In genomic region chr5:155485344-155485743, GRCh38 we compare ENCODE assay signal across 22 cellular contexts.
"Had no signal": no experiment of that assay in that cellular context is flagged by ENCODE, and none has a peak within 500 bp of the region (broad histone marks: within the 10 kb centered on the region; RNA-seq: fewer than 3 reads in every experiment).

No MANE protein-coding gene starts in this region.

- ATAC-seq: gastrocnemius medialis; left ventricle myocardium superior; natural killer cell; stimulated activated naive B cell treated with anti-CD40 and anti-IgM and Interleukin-4, amounts not matched to agents 10 μg/mL and 1 μg/mL and 100 μg/mL, for 72 hours had no signal

- H3K36me3 ChIP-seq: gastrocnemius medialis, tibial artery, vagina had no signal

- H3K27ac Mint-ChIP-seq: activated B cell treated with CpG ODN at 0.5 μM for 24 hours; activated CD4-positive, alpha-beta T cell treated with anti-CD3 and anti-CD28 coated beads, Interleukin-2, amount 10 ng/mL, durations not matched to agents 7 days and 5 days; activated T-helper 1 cell treated with anti-CD3 and anti-CD28 coated beads, Interleukin-12 subunit alpha, Interleukin-12 subunit beta, Interleukin-2, Interleukin-4 antibody, amounts not matched to agents 30 ng/mL and 10 ng/mL and 1 ng/mL, durations not matched to agents 14 hours and 24 hours and 36 hours; dendritic cell treated with granulocyte-macrophage colony-stimulating factor and Interleukin-4, amounts not matched to agents 40 ng/mL and 50 ng/mL, for 4 days; memory B cell; natural killer cell; stimulated activated naive B cell treated with anti-CD40 and anti-IgM and Interleukin-4, amounts not matched to agents 10 μg/mL and 1 μg/mL and 100 μg/mL, for 72 hours had no signal

- DNase-seq: activated B cell treated with CpG ODN at 0.5 μM for 24 hours; activated CD4-positive, alpha-beta T cell treated with anti-CD3 and anti-CD28 coated beads, Interleukin-2, amount 10 ng/mL, durations not matched to agents 7 days and 5 days; activated CD8-positive, alpha-beta memory T cell treated with anti-CD3 and anti-CD28 coated beads, Interleukin-2, amount 50 U/mL, for 48 hours; activated naive CD4-positive, alpha-beta T cell; anterior cingulate cortex; effector memory CD4-positive, alpha-beta T cell; gastrocnemius medialis; left ventricle myocardium superior; natural killer cell; retina; stimulated activated CD4-positive, alpha-beta T cell treated with anti-CD3 and anti-CD28 coated beads, Interleukin-15, amount 100 ng/mL, for 24 hours; stimulated activated CD4-positive, alpha-beta T cell treated with anti-CD3 and anti-CD28 coated beads, Interleukin-4, amount 100 ng/mL, for 1 hour; stimulated activated naive B cell treated with anti-CD40 and anti-IgM and Interleukin-4, amounts not matched to agents 10 μg/mL and 1 μg/mL and 100 μg/mL, for 72 hours; T-helper 2 cell; tibial artery had no signal

- H3K27me3 Mint-ChIP-seq: activated CD4-positive, alpha-beta T cell treated with anti-CD3 and anti-CD28 coated beads, Interleukin-2, amount 10 ng/mL, durations not matched to agents 7 days and 5 days; dendritic cell treated with granulocyte-macrophage colony-stimulating factor and Interleukin-4, amounts not matched to agents 40 ng/mL and 50 ng/mL, for 4 days had no signal

- H3K27ac ChIP-seq: gastrocnemius medialis, tibial artery, vagina had no signal

- FAIRE-seq: bronchial epithelial cell, keratinocyte, TTC549 had no signal

- H3K9me3 ChIP-seq: gastrocnemius medialis, tibial artery, vagina had no signal

- H3K4me1 ChIP-seq: gastrocnemius medialis, tibial artery, vagina had no signal

- H3K36me3 Mint-ChIP-seq: memory B cell; natural killer cell; stimulated activated naive B cell treated with anti-CD40 and anti-IgM and Interleukin-4, amounts not matched to agents 10 μg/mL and 1 μg/mL and 100 μg/mL, for 72 hours had no signal

- H3K9me3 Mint-ChIP-seq: activated B cell treated with CpG ODN at 0.5 μM for 24 hours; activated CD4-positive, alpha-beta T cell treated with anti-CD3 and anti-CD28 coated beads, Interleukin-2, amount 10 ng/mL, durations not matched to agents 7 days and 5 days; activated T-helper 1 cell treated with anti-CD3 and anti-CD28 coated beads, Interleukin-12 subunit alpha, Interleukin-12 subunit beta, Interleukin-2, Interleukin-4 antibody, amounts not matched to agents 30 ng/mL and 10 ng/mL and 1 ng/mL, durations not matched to agents 14 hours and 24 hours and 36 hours had no signal

- H3K4me3 ChIP-seq: gastrocnemius medialis, tibial artery, vagina had no signal

- H3K27me3 ChIP-seq: gastrocnemius medialis, tibial artery, vagina had no signal

- H3K4me3 Mint-ChIP-seq: activated B cell treated with CpG ODN at 0.5 μM for 24 hours; activated CD4-positive, alpha-beta T cell treated with anti-CD3 and anti-CD28 coated beads, Interleukin-2, amount 10 ng/mL, durations not matched to agents 7 days and 5 days; activated T-helper 1 cell treated with anti-CD3 and anti-CD28 coated beads, Interleukin-12 subunit alpha, Interleukin-12 subunit beta, Interleukin-2, Interleukin-4 antibody, amounts not matched to agents 30 ng/mL and 10 ng/mL and 1 ng/mL, durations not matched to agents 14 hours and 24 hours and 36 hours; dendritic cell treated with granulocyte-macrophage colony-stimulating factor and Interleukin-4, amounts not matched to agents 40 ng/mL and 50 ng/mL, for 4 days; memory B cell; natural killer cell; stimulated activated naive B cell treated with anti-CD40 and anti-IgM and Interleukin-4, amounts not matched to agents 10 μg/mL and 1 μg/mL and 100 μg/mL, for 72 hours had no signal

- H3K4me1 Mint-ChIP-seq: activated B cell treated with CpG ODN at 0.5 μM for 24 hours; activated CD4-positive, alpha-beta T cell treated with anti-CD3 and anti-CD28 coated beads, Interleukin-2, amount 10 ng/mL, durations not matched to agents 7 days and 5 days; memory B cell; natural killer cell; stimulated activated naive B cell treated with anti-CD40 and anti-IgM and Interleukin-4, amounts not matched to agents 10 μg/mL and 1 μg/mL and 100 μg/mL, for 72 hours had no signal
